24 cellular contexts compared by ENCODE assay signal in genomic region chr13:94959616-94960015, GRCh38.
"Had no signal": no experiment of that assay in that cellular context is flagged by ENCODE, and none has a peak within 500 bp of the region (broad histone marks: within the 10 kb centered on the region; RNA-seq: fewer than 3 reads in every experiment).

No MANE protein-coding gene starts in this region.

- H3K9me3 Mint-ChIP-seq: activated naive CD4-positive, alpha-beta T cell treated with anti-CD3 and anti-CD28 coated beads, Interleukin-2, amount 50 U/mL, for 24 hours; T-cell had no signal

- H3K4me1 ChIP-seq: ascending aorta had no signal

- H3K4me3 ChIP-seq: ascending aorta, SK-N-MC had no signal

- DNase-seq: activated CD4-positive, alpha-beta T cell treated with anti-CD3 and anti-CD28 coated beads for 36 hours; activated CD8-positive, alpha-beta memory T cell treated with anti-CD3 and anti-CD28 coated beads, Interleukin-2, amount 50 U/mL, for 48 hours; activated CD8-positive, alpha-beta T cell treated with anti-CD3 and anti-CD28 coated beads, Interleukin-2, amount 10 ng/mL, durations not matched to agents 7 days and 5 days; activated naive CD4-positive, alpha-beta T cell; activated T-cell treated with anti-CD3 and anti-CD28 coated beads, Interleukin-2, amount 50 U/mL, for 1 hour; brain microvascular endothelial cell; central memory CD4-positive, alpha-beta T cell; IMR-90; Kasumi-1; KBM-7; NCI-H1048; NCI-H146; NCI-H187 treated with DMSO at 0.1 percent for 48 hours; NCI-H2081 treated with DMSO at 0.1 percent for 48 hours; NCI-H2171; NCI-H2227 treated with DMSO at 0.1 percent for 48 hours; NCI-H446 treated with DMSO at 0.1 percent for 48 hours; NCI-H82; RPMI8226; T-cell; WERI-Rb-1 had no signal

- H3K27ac Mint-ChIP-seq: activated CD4-positive, alpha-beta T cell treated with anti-CD3 and anti-CD28 coated beads for 36 hours; activated CD8-positive, alpha-beta T cell treated with anti-CD3 and anti-CD28 coated beads, Interleukin-2, amount 10 ng/mL, durations not matched to agents 7 days and 5 days; activated naive CD4-positive, alpha-beta T cell treated with anti-CD3 and anti-CD28 coated beads, Interleukin-2, amount 50 U/mL, for 24 hours; T-cell had no signal

- H3K36me3 ChIP-seq: ascending aorta, brain microvascular endothelial cell, WERI-Rb-1 had no signal

- H3K4me1 Mint-ChIP-seq: activated CD4-positive, alpha-beta T cell treated with anti-CD3 and anti-CD28 coated beads for 36 hours; activated naive CD4-positive, alpha-beta T cell treated with anti-CD3 and anti-CD28 coated beads, Interleukin-2, amount 50 U/mL, for 24 hours; T-cell had no signal

- H3K4me3 Mint-ChIP-seq: activated CD4-positive, alpha-beta T cell treated with anti-CD3 and anti-CD28 coated beads for 36 hours; activated CD8-positive, alpha-beta T cell treated with anti-CD3 and anti-CD28 coated beads, Interleukin-2, amount 10 ng/mL, durations not matched to agents 7 days and 5 days; activated naive CD4-positive, alpha-beta T cell treated with anti-CD3 and anti-CD28 coated beads, Interleukin-2, amount 50 U/mL, for 24 hours; T-cell had no signal

- H3K27ac ChIP-seq: ascending aorta, brain microvascular endothelial cell, SK-N-MC, WERI-Rb-1 had no signal

- H3K27me3 ChIP-seq: ascending aorta, brain microvascular endothelial cell had no signal

- H3K36me3 Mint-ChIP-seq: activated naive CD4-positive, alpha-beta T cell treated with anti-CD3 and anti-CD28 coated beads, Interleukin-2, amount 50 U/mL, for 24 hours; T-cell had no signal

- H3K9me3 ChIP-seq: ascending aorta had no signal
